In the genomic region with DNA sequence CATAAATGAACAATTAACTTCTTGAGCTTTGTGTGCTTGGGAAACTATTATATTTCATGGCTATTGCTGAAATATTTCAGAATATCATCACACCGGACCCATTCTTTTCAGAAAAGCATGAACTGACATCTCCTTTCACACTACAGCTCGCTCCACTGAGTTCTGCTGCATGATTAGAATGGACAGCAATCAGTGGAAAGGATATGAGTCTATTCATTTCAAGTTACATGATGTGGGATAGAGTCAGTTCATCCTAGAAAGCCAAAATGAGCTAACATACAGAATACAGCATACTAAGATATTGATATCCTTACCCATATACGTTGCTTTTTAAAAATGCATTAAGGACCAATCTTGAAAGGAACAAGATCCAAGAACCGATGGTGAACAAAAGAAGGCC, we compare ENCODE assay signal across 9 cellular contexts. TPM values are rescaled to one million over a fixed set of nuclear protein-coding genes. Genes with fewer than 3 reads are reported as not detected.
DNase-seq lines count a peak whose midpoint lies in the region; ATAC-seq, FAIRE-seq and TF ChIP-seq lines count a peak whose summit lies in the region.
"Had no signal": no experiment of that assay in that cellular context is flagged by ENCODE, and none has a peak within 500 bp of the region (broad histone marks: within the 10 kb centered on the region; RNA-seq: fewer than 3 reads in every experiment).

No MANE protein-coding gene starts in this region.

- intact Hi-C loops in gastrocnemius medialis (cut with DNase I; ENCODE audit: low total_unique reads): loop anchor here (2.0 kb wide), 2 partner anchors 184 to 214 kb away; no protein-coding TSS in a partner anchor

- no peak overlapping the region for H2AFZ ChIP-seq in fibroblast of lung (ENCODE audit: low read length)

- no peaks in the 10 kb centered on the region for H3K9me3 ChIP-seq in RWPE2 (ENCODE audit: severe bottlenecking)
- H3K9me3 ChIP-seq in fibroblast of lung (ENCODE audit: control insufficient read depth, insufficient read depth, low read depth, low read length): no peaks in the 10 kb centered on the region
- H3K9me3 ChIP-seq in gastrocnemius medialis: no peaks in the 10 kb centered on the region
- H3K9me3 ChIP-seq: testis had no signal

- no peaks in the 10 kb centered on the region for H3K79me2 ChIP-seq in fibroblast of lung (ENCODE audit: control insufficient read depth, insufficient read depth, low read length)

- TF ChIP-seq POLR2A in GM12891 (IDR thresholded peaks at IDR 0.05; ENCODE audit: low read depth, low read length) (no peak), gastrocnemius medialis (IDR thresholded peaks at IDR 0.05) (no peak)

- FAIRE-seq in GM12891 (lab: Jason Lieb, UNC): peak; percentile 65

- H3K36me3 ChIP-seq in RWPE2 (ENCODE audit: low read depth) (peaks cover 19% of the 10 kb centered on the region; the same call in 1 of the 2 replicates), fibroblast of lung (ENCODE audit: control insufficient read depth, insufficient read depth, low read length) (no peaks in the 10 kb centered on the region), gastrocnemius medialis (no peaks in the 10 kb centered on the region)

- DNase-seq in GM12891 (ENCODE audit: insufficient read length, low spot score) (no peak), RWPE2 (ENCODE audit: low spot score) (no peak), fibroblast of lung (ENCODE audit: low read depth in 2 of 2) (no peak), gastrocnemius medialis (no peak), activated gamma-delta T cell treated with Interleukin-2 at 50 U/mL for 16 hours (no peak), midbrain (lab: John Stamatoyannopoulos, UW) (no peak)
- DNase-seq: testis had no signal

- H3K4me3 ChIP-seq in RWPE2 (ENCODE audit: severe bottlenecking): no peak overlapping the region
- H3K4me3 ChIP-seq in fibroblast of lung (replicated peaks in 1 of 4; ENCODE audit: control extremely low read depth in 1 of 4, insufficient read depth in 1 of 4, low read depth in 3 of 4, low read length in 4 of 4): peak overlapping the region in 1 of 4 experiments; percentile 61
- no peak overlapping the region for H3K4me3 ChIP-seq in gastrocnemius medialis

- no peak for ATAC-seq in RWPE2 (ENCODE audit: low read depth)
- no peak for ATAC-seq in gastrocnemius medialis
- ATAC-seq in GM18519 (IDR thresholded peaks at IDR 0.05; ENCODE audit: low FRiP score, unreplicated experiment): no peak
- ATAC-seq in HG02798 (IDR thresholded peaks at IDR 0.05; ENCODE audit: poor library complexity, unreplicated experiment): no peak

- in situ Hi-C loops in gastrocnemius medialis (cut with MboI; ENCODE audit: low sequenced_read_pairs in 4 of 4): loop anchor here (5.0 to 25.0 kb wide), 5 partner anchors 108 to 208 kb away; no protein-coding TSS in a partner anchor

- H3K27me3 ChIP-seq in RWPE2 (ENCODE audit: insufficient read depth, poor library complexity, severe bottlenecking) (no peaks in the 10 kb centered on the region), fibroblast of lung (ENCODE audit: control insufficient read depth, insufficient read depth, low read length) (no peaks in the 10 kb centered on the region), gastrocnemius medialis (no peaks in the 10 kb centered on the region)
- H3K27me3 ChIP-seq: testis had no signal

- H3K4me1 ChIP-seq in RWPE2 (ENCODE audit: insufficient read depth, poor library complexity, severe bottlenecking) (peaks cover 54% of the 10 kb centered on the region), fibroblast of lung (ENCODE audit: control insufficient read depth, extremely low read depth, insufficient read depth, low read length) (peaks cover 2% of the 10 kb centered on the region), gastrocnemius medialis (peaks cover 38 to 44% of the 10 kb centered on the region in 2 donors)

- H3K27ac ChIP-seq in RWPE2 (ENCODE audit: poor library complexity, severe bottlenecking) (peak overlapping the region; percentile 85), fibroblast of lung (ENCODE audit: insufficient read depth, low read length) (peak overlapping the region; percentile 68), gastrocnemius medialis (peak overlapping the region; percentile 84 to 97 (median 90))

- no peak overlapping the region for H3K9ac ChIP-seq in fibroblast of lung (ENCODE audit: insufficient read depth, low read length)

- no peaks in the 10 kb centered on the region for H4K20me1 ChIP-seq in fibroblast of lung (ENCODE audit: control insufficient read depth, extremely low read depth, insufficient read depth, low read length)

- TF ChIP-seq CTCF in RWPE2 (IDR thresholded peaks at IDR 0.05; ENCODE audit: poor library complexity, severe bottlenecking) (no peak), fibroblast of lung (conservative IDR thresholded peaks at IDR 0.05 in 1 of 2, IDR thresholded peaks at IDR 0.05 in 1 of 2; ENCODE audit: low read depth in 1 of 2, low read length in 2 of 2) (no peak), gastrocnemius medialis (IDR thresholded peaks at IDR 0.05 in 4 of 5, conservative IDR thresholded peaks at IDR 0.05 in 1 of 5) (no peak)

- H3K4me2 ChIP-seq in fibroblast of lung (ENCODE audit: extremely low read depth, insufficient read depth, low read length): no peak overlapping the region

TF ChIP-seq in GM12891, 5 proteins besides CTCF, POLR2A, EP300 and RAD21:
- TF ChIP-seq POU2F2 (IDR thresholded peaks at IDR 0.05; ENCODE audit: low read depth, low read length) (no peak), PAX5 (IDR thresholded peaks at IDR 0.05; ENCODE audit: insufficient read depth, low read length, severe bottlenecking) (no peak), TAF1 (IDR thresholded peaks at IDR 0.05; ENCODE audit: low read depth, low read length) (no peak), SPI1 (IDR thresholded peaks at IDR 0.05; ENCODE audit: low read depth, low read length) (no peak), POLR2AphosphoS5 (IDR thresholded peaks at IDR 0.05; ENCODE audit: low read depth, low read length) (no peak)

RNA-seq across cellular contexts. Expression of gene FAM53B, which starts 1.1 kb away (rescaled TPM):
- 8.0 TPM for polyA plus RNA-seq in GM12891 (2012; ENCODE audit: low read depth, missing spikeins)
- total RNA-seq in fibroblast of lung (10.8 and 11.7 TPM in 2 replicates), gastrocnemius medialis (100 to 1,000 TPM; 140 to 253 (median 192) TPM)
- 2.2 and 4.0 TPM in 2 replicates for polyA plus RNA-seq in fibroblast of lung
- polyA plus RNA-seq in fibroblast of lung (2012): 3.8 and 6.5 TPM in 2 replicates
- 11.1 and 12.7 TPM in 2 replicates for polyA minus RNA-seq in fibroblast of lung (ENCODE audit: low replicate concordance)

RNA-seq across cellular contexts. Expression of gene EEF1AKMT2, which starts 46.4 kb away (rescaled TPM):
- polyA plus RNA-seq in GM12891 (2012; ENCODE audit: low read depth, missing spikeins): 15.7 TPM
- total RNA-seq in fibroblast of lung (14.4 and 20.5 TPM in 2 replicates), gastrocnemius medialis (10 to 100 TPM in 2 of 4 donors, 1 to 10 TPM in 2; 7.9 to 13.5 (median 9.6) TPM)
- 20.3 and 22.1 TPM in 2 replicates for polyA plus RNA-seq in fibroblast of lung
- polyA plus RNA-seq in fibroblast of lung (2012): 16.1 and 16.5 TPM in 2 replicates
- polyA minus RNA-seq in fibroblast of lung (ENCODE audit: low replicate concordance): 0.30 and 3.2 TPM in 2 replicates

RNA-seq across cellular contexts. Expression of gene ABRAXAS2, which starts 56.4 kb away (rescaled TPM):
- polyA plus RNA-seq in GM12891 (2012; ENCODE audit: low read depth, missing spikeins): 7.9 TPM
- total RNA-seq in fibroblast of lung (14.1 and 15.2 TPM in 2 replicates), gastrocnemius medialis (10 to 100 TPM; 22.7 to 27.3 (median 24.9) TPM)
- polyA plus RNA-seq in fibroblast of lung: 18.8 and 20.2 TPM in 2 replicates
- polyA plus RNA-seq in fibroblast of lung (2012): 12.1 and 13.7 TPM in 2 replicates
- 4.2 and 5.5 TPM in 2 replicates for polyA minus RNA-seq in fibroblast of lung (ENCODE audit: low replicate concordance)

Comparison
In these comparisons a context has a peak if more than half of its experiments do, and no peak if none do; other contexts are left out.
1. RNA of gene FAM53B, which starts 1.1 kb away (total RNA-seq): 140 to 253 TPM in gastrocnemius medialis; 10.8 to 11.7 TPM in fibroblast of lung; every median in the first group is over 10 times any median in the second.
2. Peak in every context shown above with its lines, with median percentiles within 50 percentile points of each other: H3K27ac ChIP-seq.